ENCODE assay signal across 20 cellular contexts in the genomic region with DNA sequence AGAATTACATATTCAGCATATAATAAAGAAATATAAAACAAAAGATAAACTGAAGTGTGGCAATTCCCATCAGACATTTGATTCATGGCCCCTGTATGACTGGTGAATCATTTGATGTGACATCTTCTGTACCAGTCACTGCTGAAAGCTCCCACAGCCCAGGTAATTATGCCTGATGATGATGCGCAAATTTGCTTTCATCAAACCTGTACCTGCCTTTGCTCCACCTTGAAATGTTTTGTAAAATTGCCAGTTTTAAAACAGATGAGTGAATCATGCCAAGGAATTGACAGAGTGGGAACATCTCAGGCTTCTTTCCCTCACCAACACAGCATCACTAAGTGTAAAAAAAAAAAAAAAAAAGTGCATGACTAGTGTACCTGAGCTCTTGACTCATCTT.
DNase-seq lines count a peak whose midpoint lies in the region; ATAC-seq, FAIRE-seq and TF ChIP-seq lines count a peak whose summit lies in the region.
"Had no signal": no experiment of that assay in that cellular context is flagged by ENCODE, and none has a peak within 500 bp of the region (broad histone marks: within the 10 kb centered on the region; RNA-seq: fewer than 3 reads in every experiment).

No MANE protein-coding gene starts in this region.

- H3K36me3 Mint-ChIP-seq in CD4-positive, alpha-beta memory T cell: peaks cover 0 to 3% of the 10 kb centered on the region in 2 donors
- H3K36me3 Mint-ChIP-seq: CD4-positive, CD25-positive, alpha-beta regulatory T cell had no signal

- H3K4me1 ChIP-seq in K562 (replicated peaks in 1 of 2; ENCODE audit: control insufficient read depth in 2 of 2, insufficient read depth in 2 of 2, low read length in 2 of 2) (no peaks in the 10 kb centered on the region), mammary epithelial cell (ENCODE audit: insufficient read depth, low read length) (no peaks in the 10 kb centered on the region), upper lobe of right lung (no peaks in the 10 kb centered on the region)
- no peaks in the 10 kb centered on the region for H3K4me1 ChIP-seq in CD4-positive, alpha-beta memory T cell (ENCODE audit: insufficient read depth, low read length)
- H3K4me1 ChIP-seq: BE2C had no signal

- TF ChIP-seq EP300 in K562 (IDR thresholded peaks at IDR 0.05; ENCODE audit: low read length) (no peak), neural cell (conservative IDR thresholded peaks at IDR 0.05; ENCODE audit: poor library complexity, severe bottlenecking) (peak; percentile 73)

- no peak for TF ChIP-seq POLR2A in K562 (conservative IDR thresholded peaks at IDR 0.05)

- H3K9me3 ChIP-seq in K562 (replicated peaks; ENCODE audit: control insufficient read depth, insufficient read depth, low read depth, low read length) (no peaks in the 10 kb centered on the region), mammary epithelial cell (replicated peaks; ENCODE audit: insufficient read depth, low read length) (no peaks in the 10 kb centered on the region), neural cell (ENCODE audit: low read length) (no peaks in the 10 kb centered on the region), upper lobe of right lung (no peaks in the 10 kb centered on the region)
- H3K9me3 ChIP-seq in CD4-positive, alpha-beta memory T cell (ENCODE audit: control insufficient read depth in 1 of 2, low read length in 2 of 2): no peaks in the 10 kb centered on the region
- H3K9me3 ChIP-seq: BE2C, HAP-1 had no signal

- H2AFZ ChIP-seq in K562 (ENCODE audit: low read depth, low read length) (no peak overlapping the region), mammary epithelial cell (ENCODE audit: low read depth, low read length) (no peak overlapping the region), neural cell (ENCODE audit: low read depth, low read length) (no peak overlapping the region)
- H2AFZ ChIP-seq: GM23248 had no signal

- dilution Hi-C loops in mammary epithelial cell (cut with HindIII; ENCODE audit: low sequenced_read_pairs): no loop called here

- no peak overlapping the region for H3K27ac ChIP-seq in K562 (ENCODE audit: extremely low read depth, low read depth, low read length)
- H3K27ac ChIP-seq in mammary epithelial cell (ENCODE audit: insufficient read depth, low read depth, low read length): no peak overlapping the region
- H3K27ac ChIP-seq in neural cell (ENCODE audit: low read length): no peak overlapping the region
- no peak overlapping the region for H3K27ac ChIP-seq in upper lobe of right lung
- H3K27ac ChIP-seq in CD4-positive, alpha-beta memory T cell (ENCODE audit: low read depth, low read length): no peak overlapping the region
- H3K27ac ChIP-seq: GM23248 had no signal

- H4K20me1 ChIP-seq in K562 (replicated peaks; ENCODE audit: control insufficient read depth, insufficient read depth, low read length): no peaks in the 10 kb centered on the region
- no peaks in the 10 kb centered on the region for H4K20me1 ChIP-seq in mammary epithelial cell (ENCODE audit: insufficient read depth, low read length)
- no peaks in the 10 kb centered on the region for H4K20me1 ChIP-seq in neural cell (ENCODE audit: insufficient read depth)

- BruUV-seq in K562 (replicated peaks; lab: Mats Ljungman, UMichigan) (no TSS peak), mammary epithelial cell (replicated peaks; lab: Mats Ljungman, UMichigan) (no TSS peak)

- no peak for FAIRE-seq in K562 (lab: Jason Lieb, UNC)
- FAIRE-seq: A204.1, GM12892, GM18507, HepG2 had no signal

- WGBS in K562 (ENCODE audit: insufficient coverage, low coverage, missing lambda C conversion rate): 0% methylated on average over 1 of the region's 1 CpG
- 0% methylated on average over 1 of the region's 1 CpG for WGBS in mammary epithelial cell (ENCODE audit: low coverage, missing lambda C conversion rate)

- no peak overlapping the region for H3K4me2 ChIP-seq in K562 (ENCODE audit: insufficient read depth, low read length)
- H3K4me2 ChIP-seq in mammary epithelial cell (ENCODE audit: insufficient read depth, low read depth, low read length): no peak overlapping the region
- no peak overlapping the region for H3K4me2 ChIP-seq in neural cell (ENCODE audit: low read length)

- DNase-seq in K562 (ENCODE audit: extremely low read depth in 1 of 4, low spot score in 3 of 4) (no peak), mammary epithelial cell (peak; percentile 41), OCI-M1 (lab: John Stamatoyannopoulos, UW) (no peak), upper lobe of right lung (no peak)
- DNase-seq in CD4-positive, alpha-beta memory T cell: no peak
- DNase-seq: ACHN; BE2C; C1 segment of cervical spinal cord; CD4-positive, CD25-positive, alpha-beta regulatory T cell; DMS153; DMS79; GDM1; GM23248 had no signal

- H3K27me3 Mint-ChIP-seq in CD4-positive, alpha-beta memory T cell: no peaks in the 10 kb centered on the region

- peaks cover 0 to 1% (median 0%) of the 10 kb centered on the region in 4 donors for H3K4me1 Mint-ChIP-seq in CD4-positive, alpha-beta memory T cell
- H3K4me1 Mint-ChIP-seq: CD4-positive, CD25-positive, alpha-beta regulatory T cell had no signal

- H3K9ac ChIP-seq in K562 (ENCODE audit: insufficient read depth in 1 of 2, low read depth in 2 of 2, low read length in 2 of 2) (no peak overlapping the region), mammary epithelial cell (ENCODE audit: insufficient read depth, low read length) (no peak overlapping the region), neural cell (ENCODE audit: low read length) (no peak overlapping the region)
- H3K9ac ChIP-seq: GM23248 had no signal

- in situ Hi-C loops in K562 (cut with MboI): no loop called here
- in situ Hi-C loops in mammary epithelial cell (cut with MboI; ENCODE audit: low sequenced_read_pairs in 2 of 2): no loop called here

- intact Hi-C loops in K562 (cut with micrococcal nuclease): loop anchor here (5.0 kb wide), 2 partner anchors 51 to 69 kb away; no protein-coding TSS in a partner anchor
- intact Hi-C loops in mammary epithelial cell (cut with micrococcal nuclease): loop anchor here (5.0 kb wide), 1 partner anchor 51 kb away; no protein-coding TSS in a partner anchor
- intact Hi-C loops in upper lobe of right lung (cut with DNase I): no loop called here
- intact Hi-C loops in CD4-positive, alpha-beta memory T cell (cut with micrococcal nuclease): no loop called here

- H3K9me3 Mint-ChIP-seq in CD4-positive, alpha-beta memory T cell: peaks cover 0 to 6% (median 0%) of the 10 kb centered on the region in 8 donors

- H3F3A ChIP-seq in neural cell (ENCODE audit: insufficient read depth, low read length, poor library complexity, severe bottlenecking): no peaks in the 10 kb centered on the region

- H3K9me2 ChIP-seq in neural cell (ENCODE audit: insufficient read depth, low read length): no peaks in the 10 kb centered on the region

- H3K4me3 ChIP-seq in K562: no peak overlapping the region
- H3K4me3 ChIP-seq in mammary epithelial cell (replicated peaks in 1 of 3; ENCODE audit: insufficient read depth in 1 of 3, low read depth in 2 of 3, low read length in 3 of 3): no peak overlapping the region
- H3K4me3 ChIP-seq in neural cell (ENCODE audit: low read length): no peak overlapping the region
- no peak overlapping the region for H3K4me3 ChIP-seq in upper lobe of right lung
- no peak overlapping the region for H3K4me3 ChIP-seq in CD4-positive, alpha-beta memory T cell (ENCODE audit: low read length in 2 of 2)
- H3K4me3 ChIP-seq: GM23248, HAP-1 had no signal

- CTCF ChIA-PET in K562 (lab: Yijun Ruan, JAX; ENCODE audit: low intra/inter-chr PET ratio): no interaction called here
- CTCF ChIA-PET in mammary epithelial cell (lab: Charles Lee; ENCODE audit: low non-redundant PET): no interaction called here
- CTCF ChIA-PET in CD4-positive, alpha-beta memory T cell (lab: Charles Lee; ENCODE audit: partially characterized antibody): no interaction called here

- TF ChIP-seq RAD21 in K562 (CRISPR knock-in tag; conservative IDR thresholded peaks at IDR 0.05 in 1 of 2, IDR thresholded peaks at IDR 0.05 in 1 of 2) (no peak), neural cell (conservative IDR thresholded peaks at IDR 0.05) (no peak)

- no peaks in the 10 kb centered on the region for H3K9me1 ChIP-seq in K562 (ENCODE audit: control insufficient read depth, insufficient read depth, low read length)

- ATAC-seq in K562 (no peak), esophagus mucosa (peak; percentile 49), upper lobe of right lung (no peak)
- ATAC-seq: HepG2 had no signal

- H3K4me3 Mint-ChIP-seq in CD4-positive, alpha-beta memory T cell: no peak overlapping the region
- H3K4me3 Mint-ChIP-seq: CD4-positive, CD25-positive, alpha-beta regulatory T cell had no signal

- TF ChIP-seq CTCF in K562 (IDR thresholded peaks at IDR 0.05 in 2 of 3, conservative IDR thresholded peaks at IDR 0.05 in 1 of 3; ENCODE audit: insufficient read depth in 2 of 3, low read depth in 1 of 3, low read length in 3 of 3) (no peak), mammary epithelial cell (conservative IDR thresholded peaks at IDR 0.05 in 1 of 2, IDR thresholded peaks at IDR 0.05 in 1 of 2; ENCODE audit: extremely low read depth in 1 of 2, insufficient read depth in 1 of 2, low read depth in 1 of 2, low read length in 2 of 2) (no peak), neural cell (IDR thresholded peaks at IDR 0.05; ENCODE audit: poor library complexity, severe bottlenecking) (no peak), upper lobe of right lung (IDR thresholded peaks at IDR 0.05) (no peak)

- H3K27me3 ChIP-seq in K562 (ENCODE audit: control insufficient read depth in 2 of 2, insufficient read depth in 2 of 2, low read length in 2 of 2) (peaks cover 10 to 14% of the 10 kb centered on the region in 2 experiments; a peak in 3 of 5 replicates), mammary epithelial cell (ENCODE audit: insufficient read depth, low read length) (no peaks in the 10 kb centered on the region), neural cell (ENCODE audit: insufficient read depth, low read depth, low read length) (no peaks in the 10 kb centered on the region), upper lobe of right lung (no peaks in the 10 kb centered on the region)
- H3K27me3 ChIP-seq in CD4-positive, alpha-beta memory T cell (ENCODE audit: insufficient read depth, low read length): no peaks in the 10 kb centered on the region
- H3K27me3 ChIP-seq: BE2C had no signal

- H3K36me3 ChIP-seq in K562 (ENCODE audit: control insufficient read depth, insufficient read depth, low read length) (no peaks in the 10 kb centered on the region), mammary epithelial cell (ENCODE audit: insufficient read depth, low read length) (no peaks in the 10 kb centered on the region), neural cell (ENCODE audit: insufficient read depth, low read length) (no peaks in the 10 kb centered on the region), upper lobe of right lung (no peaks in the 10 kb centered on the region)
- H3K36me3 ChIP-seq in CD4-positive, alpha-beta memory T cell (ENCODE audit: insufficient read depth, low read length): no peaks in the 10 kb centered on the region
- H3K36me3 ChIP-seq: BE2C, HAP-1 had no signal

- no peak overlapping the region for H3K27ac Mint-ChIP-seq in CD4-positive, alpha-beta memory T cell
- H3K27ac Mint-ChIP-seq: CD4-positive, CD25-positive, alpha-beta regulatory T cell had no signal

- POLR2A ChIA-PET in K562 (lab: Yijun Ruan, JAX): interaction anchor here (1.0 to 1.1 kb wide), 2 partner anchors 10 to 24 kb away, joined by 3 read pairs; no protein-coding TSS in a partner anchor
- POLR2A ChIA-PET in CD4-positive, alpha-beta memory T cell (lab: Charles Lee; ENCODE audit: partially characterized antibody): interaction anchor here (0.6 kb wide), 1 partner anchor 45 kb away, joined by 4 read pairs; no protein-coding TSS in a partner anchor

- H3K79me2 ChIP-seq in K562 (ENCODE audit: control insufficient read depth, insufficient read depth, low read length): no peaks in the 10 kb centered on the region
- no peaks in the 10 kb centered on the region for H3K79me2 ChIP-seq in mammary epithelial cell (ENCODE audit: insufficient read depth, low read length)
- no peaks in the 10 kb centered on the region for H3K79me2 ChIP-seq in neural cell (replicated peaks; ENCODE audit: insufficient read depth, low read length)

Comparison
In these comparisons a context has a peak if more than half of its experiments do, and no peak if none do; other contexts are left out.
1. intact Hi-C loops: an anchor here in K562 (5.0 kb wide) and mammary epithelial cell (5.0 kb wide); none called in upper lobe of right lung and CD4-positive, alpha-beta memory T cell.